ENCODE assay signal across 1 cellular context in the genomic region with DNA sequence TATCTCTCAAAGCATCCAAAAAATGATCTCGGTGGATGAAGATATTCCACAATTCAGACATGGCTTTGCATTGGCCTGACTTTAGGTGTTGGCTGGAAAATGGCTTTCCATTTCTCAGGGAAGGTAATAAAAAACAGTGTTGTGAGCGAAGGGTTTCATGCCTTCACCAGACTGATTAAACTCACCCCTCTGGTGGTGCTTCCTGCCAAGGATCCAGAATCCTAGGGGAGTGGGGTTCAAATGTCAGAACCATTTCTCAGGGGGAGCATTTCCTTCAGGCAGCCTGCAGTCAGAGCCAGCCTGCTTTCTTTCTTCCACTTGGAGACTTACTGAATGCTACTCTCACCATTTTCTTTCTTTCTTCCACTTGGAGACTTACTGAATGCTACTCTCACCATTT.
TF ChIP-seq lines count a peak whose summit lies in the region.

No MANE protein-coding gene starts in this region.

TF ChIP-seq in WTC11, 78 proteins besides CTCF, POLR2A, EP300 and RAD21 (continued from another document):
- TF ChIP-seq, protein P1, sequence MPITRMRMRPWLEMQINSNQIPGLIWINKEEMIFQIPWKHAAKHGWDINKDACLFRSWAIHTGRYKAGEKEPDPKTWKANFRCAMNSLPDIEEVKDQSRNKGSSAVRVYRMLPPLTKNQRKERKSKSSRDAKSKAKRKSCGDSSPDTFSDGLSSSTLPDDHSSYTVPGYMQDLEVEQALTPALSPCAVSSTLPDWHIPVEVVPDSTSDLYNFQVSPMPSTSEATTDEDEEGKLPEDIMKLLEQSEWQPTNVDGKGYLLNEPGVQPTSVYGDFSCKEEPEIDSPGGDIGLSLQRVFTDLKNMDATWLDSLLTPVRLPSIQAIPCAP (CRISPR knock-in tag; IDR thresholded peaks at IDR 0.05) = no peak
- TF ChIP-seq CREB1 (CRISPR knock-in tag; IDR thresholded peaks at IDR 0.05) (no peak), HMGA2 (CRISPR knock-in tag; IDR thresholded peaks at IDR 0.05) (no peak), JUN (CRISPR knock-in tag; IDR thresholded peaks at IDR 0.05) (no peak), ZNF423 (CRISPR knock-in tag; IDR thresholded peaks at IDR 0.05) (no peak), MYBL2 (CRISPR knock-in tag; IDR thresholded peaks at IDR 0.05) (no peak), KAT7 (CRISPR knock-in tag; IDR thresholded peaks at IDR 0.05; ENCODE audit: borderline replicate concordance) (no peak), GTF2I (CRISPR knock-in tag; conservative IDR thresholded peaks at IDR 0.05) (no peak), TP53 (CRISPR knock-in tag; IDR thresholded peaks at IDR 0.05) (no peak), NFE2L1 (CRISPR knock-in tag; IDR thresholded peaks at IDR 0.05) (no peak), TCF7 (CRISPR knock-in tag; IDR thresholded peaks at IDR 0.05; ENCODE audit: low read depth) (no peak), ZNF317 (CRISPR knock-in tag; IDR thresholded peaks at IDR 0.05; ENCODE audit: borderline replicate concordance, low read depth) (no peak), ELF4 (CRISPR knock-in tag; IDR thresholded peaks at IDR 0.05; ENCODE audit: low read depth) (no peak), ARID4B (CRISPR knock-in tag; IDR thresholded peaks at IDR 0.05; ENCODE audit: borderline replicate concordance) (no peak), ATF1 (CRISPR knock-in tag; IDR thresholded peaks at IDR 0.05) (no peak)
- TF ChIP-seq, protein P2, sequence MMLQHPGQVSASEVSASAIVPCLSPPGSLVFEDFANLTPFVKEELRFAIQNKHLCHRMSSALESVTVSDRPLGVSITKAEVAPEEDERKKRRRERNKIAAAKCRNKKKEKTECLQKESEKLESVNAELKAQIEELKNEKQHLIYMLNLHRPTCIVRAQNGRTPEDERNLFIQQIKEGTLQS (CRISPR knock-in tag; conservative IDR thresholded peaks at IDR 0.05) = no peak
- TF ChIP-seq, protein P3, sequence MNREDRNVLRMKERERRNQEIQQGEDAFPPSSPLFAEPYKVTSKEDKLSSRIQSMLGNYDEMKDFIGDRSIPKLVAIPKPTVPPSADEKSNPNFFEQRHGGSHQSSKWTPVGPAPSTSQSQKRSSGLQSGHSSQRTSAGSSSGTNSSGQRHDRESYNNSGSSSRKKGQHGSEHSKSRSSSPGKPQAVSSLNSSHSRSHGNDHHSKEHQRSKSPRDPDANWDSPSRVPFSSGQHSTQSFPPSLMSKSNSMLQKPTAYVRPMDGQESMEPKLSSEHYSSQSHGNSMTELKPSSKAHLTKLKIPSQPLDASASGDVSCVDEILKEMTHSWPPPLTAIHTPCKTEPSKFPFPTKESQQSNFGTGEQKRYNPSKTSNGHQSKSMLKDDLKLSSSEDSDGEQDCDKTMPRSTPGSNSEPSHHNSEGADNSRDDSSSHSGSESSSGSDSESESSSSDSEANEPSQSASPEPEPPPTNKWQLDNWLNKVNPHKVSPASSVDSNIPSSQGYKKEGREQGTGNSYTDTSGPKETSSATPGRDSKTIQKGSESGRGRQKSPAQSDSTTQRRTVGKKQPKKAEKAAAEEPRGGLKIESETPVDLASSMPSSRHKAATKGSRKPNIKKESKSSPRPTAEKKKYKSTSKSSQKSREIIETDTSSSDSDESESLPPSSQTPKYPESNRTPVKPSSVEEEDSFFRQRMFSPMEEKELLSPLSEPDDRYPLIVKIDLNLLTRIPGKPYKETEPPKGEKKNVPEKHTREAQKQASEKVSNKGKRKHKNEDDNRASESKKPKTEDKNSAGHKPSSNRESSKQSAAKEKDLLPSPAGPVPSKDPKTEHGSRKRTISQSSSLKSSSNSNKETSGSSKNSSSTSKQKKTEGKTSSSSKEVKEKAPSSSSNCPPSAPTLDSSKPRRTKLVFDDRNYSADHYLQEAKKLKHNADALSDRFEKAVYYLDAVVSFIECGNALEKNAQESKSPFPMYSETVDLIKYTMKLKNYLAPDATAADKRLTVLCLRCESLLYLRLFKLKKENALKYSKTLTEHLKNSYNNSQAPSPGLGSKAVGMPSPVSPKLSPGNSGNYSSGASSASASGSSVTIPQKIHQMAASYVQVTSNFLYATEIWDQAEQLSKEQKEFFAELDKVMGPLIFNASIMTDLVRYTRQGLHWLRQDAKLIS (CRISPR knock-in tag; IDR thresholded peaks at IDR 0.05; ENCODE audit: borderline replicate concordance) = no peak
